Comparison of ENCODE assay signal across 9 cellular contexts in genomic region chr10:72257051-72257892, GRCh38. TPM values are rescaled to one million over a fixed set of nuclear protein-coding genes. Genes with fewer than 3 reads are reported as not detected.
DNase-seq lines count a peak whose midpoint lies in the region; ATAC-seq and TF ChIP-seq lines count a peak whose summit lies in the region.
"Had no signal": no experiment of that assay in that cellular context is flagged by ENCODE, and none has a peak within 500 bp of the region (broad histone marks: within the 10 kb centered on the region; RNA-seq: fewer than 3 reads in every experiment).

No MANE protein-coding gene starts in this region.

- POLR2A ChIA-PET in activated CD8-positive, alpha-beta T cell treated with anti-CD3 and anti-CD28 coated beads, Interleukin-2, amount 10 ng/mL, durations not matched to agents 7 days and 5 days (lab: Charles Lee) = interaction anchor here (1.1 to 1.2 kb wide), 2 partner anchors 16 to 39 kb away, joined by 3 to 4 read pairs; no protein-coding TSS in a partner anchor

- no peak for TF ChIP-seq RAD21 in liver (IDR thresholded peaks at IDR 0.05)

- no peaks in the 10 kb centered on the region for H3K27me3 ChIP-seq in liver (ENCODE audit: control insufficient read depth in 4 of 4, insufficient read depth in 4 of 4, low read length in 3 of 4)

- H3K27ac ChIP-seq in liver (ENCODE audit: low read depth in 1 of 2, low read length in 2 of 2) = no peak overlapping the region

- DNase-seq in stimulated activated naive CD8-positive, alpha-beta T cell treated with anti-CD3 and anti-CD28 coated beads, Interleukin-15, Interleukin-2, amounts not matched to agents 100 U/mL and 50 U/mL, for 24 hours = no peak
- no peak for DNase-seq in activated CD8-positive, alpha-beta T cell treated with anti-CD3 and anti-CD28 coated beads, Interleukin-2, amount 10 ng/mL, durations not matched to agents 7 days and 5 days
- DNase-seq in NCI-H2227 treated with DMSO at 0.1 percent for 48 hours (lab: John Stamatoyannopoulos, UW) = no peak
- DNase-seq in HK-2 (ENCODE audit: unreplicated experiment) = no peak
- DNase-seq in activated gamma-delta T cell (lab: John Stamatoyannopoulos, UW) = no peak
- DNase-seq: NCI-H187 treated with DMSO at 0.1 percent for 48 hours had no signal

- no peaks in the 10 kb centered on the region for H3K9me3 Mint-ChIP-seq in stimulated activated naive CD8-positive, alpha-beta T cell treated with anti-CD3 and anti-CD28 coated beads, Interleukin-15, Interleukin-2, amounts not matched to agents 100 ng/mL and 50 ng/mL, for 24 hours
- no peaks in the 10 kb centered on the region for H3K9me3 Mint-ChIP-seq in activated CD8-positive, alpha-beta T cell treated with anti-CD3 and anti-CD28 coated beads, Interleukin-2, amount 10 ng/mL, durations not matched to agents 7 days and 5 days (ENCODE audit: insufficient read depth)

- WGBS in liver = 79% methylated on average over 8 of the region's 8 CpGs

- H3K9ac ChIP-seq in liver (ENCODE audit: low read depth in 1 of 2, low read length in 2 of 2) = no peak overlapping the region

- peaks cover 23 to 44% (median 33%) of the 10 kb centered on the region in 4 donors for H3K4me1 ChIP-seq in liver (ENCODE audit: control insufficient read depth in 4 of 4, insufficient read depth in 4 of 4, low read length in 3 of 4)

- H3K4me1 Mint-ChIP-seq in stimulated activated naive CD8-positive, alpha-beta T cell treated with anti-CD3 and anti-CD28 coated beads, Interleukin-15, Interleukin-2, amounts not matched to agents 100 ng/mL and 50 ng/mL, for 24 hours (ENCODE audit: low read depth) = peaks cover 89% of the 10 kb centered on the region
- H3K4me1 Mint-ChIP-seq in activated CD8-positive, alpha-beta T cell treated with anti-CD3 and anti-CD28 coated beads, Interleukin-2, amount 10 ng/mL, durations not matched to agents 7 days and 5 days (ENCODE audit: low read depth) = peaks cover 78% of the 10 kb centered on the region

- H3K4me3 ChIP-seq in liver (ENCODE audit: low read depth in 1 of 3, low read length in 3 of 3) = no peak overlapping the region

- no peaks in the 10 kb centered on the region for H3K36me3 Mint-ChIP-seq in stimulated activated naive CD8-positive, alpha-beta T cell treated with anti-CD3 and anti-CD28 coated beads, Interleukin-15, Interleukin-2, amounts not matched to agents 100 ng/mL and 50 ng/mL, for 24 hours (ENCODE audit: low read depth)
- H3K36me3 Mint-ChIP-seq in activated CD8-positive, alpha-beta T cell treated with anti-CD3 and anti-CD28 coated beads, Interleukin-2, amount 10 ng/mL, durations not matched to agents 7 days and 5 days (ENCODE audit: low read depth) = peaks cover 3% of the 10 kb centered on the region

- H3K9me3 ChIP-seq in liver (ENCODE audit: control insufficient read depth in 4 of 4, low read length in 3 of 4) = no peaks in the 10 kb centered on the region

- no peak for ATAC-seq in stimulated activated naive CD8-positive, alpha-beta T cell treated with anti-CD3 and anti-CD28 coated beads, Interleukin-15, Interleukin-2, amounts not matched to agents 100 U/mL and 50 U/mL, for 24 hours
- no peak for ATAC-seq in activated CD8-positive, alpha-beta T cell treated with anti-CD3 and anti-CD28 coated beads, Interleukin-2, amount 10 ng/mL, durations not matched to agents 7 days and 5 days
- no peak for ATAC-seq in HG02571 (IDR thresholded peaks at IDR 0.05; ENCODE audit: unreplicated experiment)

- TF ChIP-seq CTCF in liver (IDR thresholded peaks at IDR 0.05; ENCODE audit: low read depth, low read length, missing input control) = no peak

- CTCF ChIA-PET in activated CD8-positive, alpha-beta T cell treated with anti-CD3 and anti-CD28 coated beads, Interleukin-2, amount 10 ng/mL, durations not matched to agents 7 days and 5 days (lab: Charles Lee) = interaction anchor here (1.0 to 4.8 kb wide), 4 partner anchors 16 to 80 kb away, joined by 3 to 28 read pairs (median 5); partner anchors contain the start of gene DDIT4

- H3K27ac Mint-ChIP-seq in stimulated activated naive CD8-positive, alpha-beta T cell treated with anti-CD3 and anti-CD28 coated beads, Interleukin-15, Interleukin-2, amounts not matched to agents 100 ng/mL and 50 ng/mL, for 24 hours = peak overlapping the region; percentile 69
- H3K27ac Mint-ChIP-seq in activated CD8-positive, alpha-beta T cell treated with anti-CD3 and anti-CD28 coated beads, Interleukin-2, amount 10 ng/mL, durations not matched to agents 7 days and 5 days = peak overlapping the region; percentile 54

- H3K4me3 Mint-ChIP-seq in stimulated activated naive CD8-positive, alpha-beta T cell treated with anti-CD3 and anti-CD28 coated beads, Interleukin-15, Interleukin-2, amounts not matched to agents 100 ng/mL and 50 ng/mL, for 24 hours = peak overlapping the region; percentile 14
- no peak overlapping the region for H3K4me3 Mint-ChIP-seq in activated CD8-positive, alpha-beta T cell treated with anti-CD3 and anti-CD28 coated beads, Interleukin-2, amount 10 ng/mL, durations not matched to agents 7 days and 5 days

- H3K36me3 ChIP-seq in liver (ENCODE audit: control insufficient read depth in 4 of 4, insufficient read depth in 3 of 4, low read depth in 1 of 4, low read length in 3 of 4) = no peaks in the 10 kb centered on the region

- no peaks in the 10 kb centered on the region for H3K27me3 Mint-ChIP-seq in stimulated activated naive CD8-positive, alpha-beta T cell treated with anti-CD3 and anti-CD28 coated beads, Interleukin-15, Interleukin-2, amounts not matched to agents 100 ng/mL and 50 ng/mL, for 24 hours
- H3K27me3 Mint-ChIP-seq in activated CD8-positive, alpha-beta T cell treated with anti-CD3 and anti-CD28 coated beads, Interleukin-2, amount 10 ng/mL, durations not matched to agents 7 days and 5 days (ENCODE audit: low read depth) = no peaks in the 10 kb centered on the region

TF ChIP-seq in liver, 16 proteins besides CTCF, POLR2A, EP300 and RAD21:
- TF ChIP-seq NR2F2 (IDR thresholded peaks at IDR 0.05) = peak; percentile 38
- TF ChIP-seq EGR1 (IDR thresholded peaks at IDR 0.05; ENCODE audit: low read depth in 2 of 2) = no peak

RNA-seq across cellular contexts. Expression of gene DDIT4, which starts 16.5 kb away (rescaled TPM):
- total RNA-seq in activated CD8-positive, alpha-beta T cell treated with anti-CD3 and anti-CD28 coated beads, Interleukin-2, amount 10 ng/mL, durations not matched to agents 7 days and 5 days = 100 to 1,000 TPM; 382 to 384 TPM
- total RNA-seq in liver = 10 to 100 TPM; 18.4 to 39.9 TPM
- polyA plus RNA-seq in liver = 10 to 100 TPM; 47.4 to 69.0 TPM

RNA-seq across cellular contexts. Expression of gene ASCC1, which starts 41.2 kb away (rescaled TPM):
- 10 to 100 TPM; 34.8 to 40.3 TPM for total RNA-seq in activated CD8-positive, alpha-beta T cell treated with anti-CD3 and anti-CD28 coated beads, Interleukin-2, amount 10 ng/mL, durations not matched to agents 7 days and 5 days
- total RNA-seq in liver = 10 to 100 TPM in 1 of 2 donors, 1 to 10 TPM in 1; 6.9 to 11.0 TPM
- polyA plus RNA-seq in liver = 10 to 100 TPM in 1 of 2 donors, 1 to 10 TPM in 1; 9.5 to 13.9 TPM

RNA-seq across cellular contexts. Expression of gene ANAPC16, which starts 41.5 kb away (rescaled TPM):
- 10 to 100 TPM; 72.9 TPM for total RNA-seq in activated CD8-positive, alpha-beta T cell treated with anti-CD3 and anti-CD28 coated beads, Interleukin-2, amount 10 ng/mL, durations not matched to agents 7 days and 5 days
- total RNA-seq in liver = 10 to 100 TPM; 36.8 to 49.8 TPM
- polyA plus RNA-seq in liver = 10 to 100 TPM; 61.3 to 96.3 TPM

Comparison
In these comparisons a context has a peak if more than half of its experiments do, and no peak if none do; other contexts are left out.
1. RNA of gene DDIT4, which starts 16.5 kb away (total RNA-seq): 382 to 384 TPM in activated CD8-positive, alpha-beta T cell treated with anti-CD3 and anti-CD28 coated beads, Interleukin-2, amount 10 ng/mL, durations not matched to agents 7 days and 5 days; 18.4 to 39.9 TPM in liver; every median in the first group is over 4 times any median in the second.